In genomic region chr2:121976912-121977311, GRCh38 we compare ENCODE assay signal across 15 cellular contexts.
"Had no signal": no experiment of that assay in that cellular context is flagged by ENCODE, and none has a peak within 500 bp of the region (broad histone marks: within the 10 kb centered on the region; RNA-seq: fewer than 3 reads in every experiment).

No MANE protein-coding gene starts in this region.

- H3K4me3 ChIP-seq: smooth muscle cell, upper lobe of right lung had no signal

- H3K4me2 ChIP-seq: smooth muscle cell had no signal

- ATAC-seq: activated naive CD4-positive, alpha-beta T cell treated with anti-CD3 and anti-CD28 coated beads, Interleukin-2, amount 50 U/mL, for 72 hours; sciatic nerve; upper lobe of right lung had no signal

- H3K9me3 ChIP-seq: upper lobe of right lung had no signal

- H3K36me3 ChIP-seq: upper lobe of right lung had no signal

- H3K27me3 ChIP-seq: upper lobe of right lung had no signal

- DNase-seq: activated B cell treated with CpG ODN at 0.5 μM for 24 hours; activated CD4-positive, alpha-beta memory T cell treated with anti-CD3 and anti-CD28 coated beads for 36 hours; activated CD4-positive, alpha-beta T cell treated with anti-CD3 and anti-CD28 coated beads for 4 hours; activated gamma-delta T cell treated with Interleukin-2 at 50 U/mL for 16 hours; activated T-cell treated with anti-CD3 and anti-CD28 coated beads for 4 hours; foreskin fibroblast; hippocampal formation; midbrain; nephron progenitor cell; stimulated activated CD4-positive, alpha-beta T cell treated with anti-CD3 and anti-CD28 coated beads, Interleukin-4, amount 100 ng/mL, for 1 hour; T-helper 9 cell; upper lobe of right lung had no signal

- H3K27ac ChIP-seq: upper lobe of right lung had no signal
